8 cellular contexts compared by ENCODE assay signal in the genomic region with DNA sequence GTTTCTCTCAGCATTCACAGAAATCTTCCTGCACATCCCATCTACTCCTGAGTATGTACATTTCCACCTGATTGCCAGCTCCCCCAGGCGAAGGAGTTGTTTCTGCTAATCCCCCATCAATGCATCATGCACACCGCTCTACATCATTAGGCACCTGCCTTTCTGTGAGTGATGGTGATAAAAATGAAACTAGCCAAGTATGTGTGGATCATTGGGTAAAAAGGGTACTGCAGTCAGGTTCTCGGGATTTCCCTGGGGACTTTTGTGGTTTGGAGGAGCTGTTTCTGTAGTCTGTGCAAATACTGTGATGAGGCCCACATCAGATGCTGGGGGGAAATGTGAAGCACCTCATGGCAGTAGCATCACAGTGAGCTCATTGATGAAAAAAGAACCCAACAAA. TPM values are rescaled to one million over a fixed set of nuclear protein-coding genes. Genes with fewer than 3 reads are reported as not detected.
A peak's percentile ranks its signal among the peaks of the same experiment; 100 is the strongest.
DNase-seq lines count a peak whose midpoint lies in the region; ATAC-seq and TF ChIP-seq lines count a peak whose summit lies in the region.

No MANE protein-coding gene starts in this region.

- intact Hi-C loops in esophagus squamous epithelium (cut with DNase I), result no loop called here

- peak overlapping the region; percentile 70 for H3K4me3 Mint-ChIP-seq in activated naive CD8-positive, alpha-beta T cell treated with anti-CD3 and anti-CD28 coated beads, Interleukin-2, amount 10 ng/mL, durations not matched to agents 7 days and 5 days
- H3K4me3 Mint-ChIP-seq in stimulated activated effector memory CD8-positive, alpha-beta T cell treated with anti-CD3 and anti-CD28 coated beads, Interleukin-12 subunit alpha, Interleukin-12 subunit beta, amount 100 ng/mL, for 72 hours, result peak overlapping the region; percentile 66

- ATAC-seq in GM18858 (IDR thresholded peaks at IDR 0.05; ENCODE audit: unreplicated experiment) (peak; percentile 73), HG02884 (IDR thresholded peaks at IDR 0.05; ENCODE audit: unreplicated experiment) (peak; percentile 81)
- ATAC-seq in activated naive CD8-positive, alpha-beta T cell treated with anti-CD3 and anti-CD28 coated beads, Interleukin-2, amount 10 ng/mL, durations not matched to agents 7 days and 5 days (ENCODE audit: low read depth), result peak; percentile 75
- peak; percentile 94 for ATAC-seq in stimulated activated effector memory CD8-positive, alpha-beta T cell treated with anti-CD3 and anti-CD28 coated beads, Interleukin-12 subunit alpha, Interleukin-12 subunit beta, amount 100 ng/mL, for 72 hours

- no peaks in the 10 kb centered on the region for H3K36me3 ChIP-seq in esophagus squamous epithelium

- TF ChIP-seq CTCF in esophagus squamous epithelium (IDR thresholded peaks at IDR 0.05), result no peak

- no peak overlapping the region for H3K27ac ChIP-seq in esophagus squamous epithelium

- TF ChIP-seq POLR2A in esophagus squamous epithelium (IDR thresholded peaks at IDR 0.05), result no peak

- peaks cover 10% of the 10 kb centered on the region for H3K9me3 Mint-ChIP-seq in activated naive CD8-positive, alpha-beta T cell treated with anti-CD3 and anti-CD28 coated beads, Interleukin-2, amount 10 ng/mL, durations not matched to agents 7 days and 5 days
- no peaks in the 10 kb centered on the region for H3K9me3 Mint-ChIP-seq in stimulated activated effector memory CD8-positive, alpha-beta T cell treated with anti-CD3 and anti-CD28 coated beads, Interleukin-12 subunit alpha, Interleukin-12 subunit beta, amount 100 ng/mL, for 72 hours

- H3K4me1 Mint-ChIP-seq in activated naive CD8-positive, alpha-beta T cell treated with anti-CD3 and anti-CD28 coated beads, Interleukin-2, amount 10 ng/mL, durations not matched to agents 7 days and 5 days, result peaks cover 50% of the 10 kb centered on the region
- peaks cover 58% of the 10 kb centered on the region for H3K4me1 Mint-ChIP-seq in stimulated activated effector memory CD8-positive, alpha-beta T cell treated with anti-CD3 and anti-CD28 coated beads, Interleukin-12 subunit alpha, Interleukin-12 subunit beta, amount 100 ng/mL, for 72 hours

- H3K27me3 ChIP-seq in esophagus squamous epithelium, result no peaks in the 10 kb centered on the region

- H3K27me3 Mint-ChIP-seq in activated naive CD8-positive, alpha-beta T cell treated with anti-CD3 and anti-CD28 coated beads, Interleukin-2, amount 10 ng/mL, durations not matched to agents 7 days and 5 days, result no peaks in the 10 kb centered on the region

- H3K4me1 ChIP-seq in esophagus squamous epithelium, result peaks cover 0 to 7% (median 0%) of the 10 kb centered on the region in 3 donors

- peaks cover 38% of the 10 kb centered on the region for H3K36me3 Mint-ChIP-seq in activated naive CD8-positive, alpha-beta T cell treated with anti-CD3 and anti-CD28 coated beads, Interleukin-2, amount 10 ng/mL, durations not matched to agents 7 days and 5 days
- peaks cover 12% of the 10 kb centered on the region for H3K36me3 Mint-ChIP-seq in stimulated activated effector memory CD8-positive, alpha-beta T cell treated with anti-CD3 and anti-CD28 coated beads, Interleukin-12 subunit alpha, Interleukin-12 subunit beta, amount 100 ng/mL, for 72 hours

- WGBS in esophagus squamous epithelium, 2 donors, result 46 to 54% methylated on average over 3 of the region's 3 CpGs

- DNase-seq in NCI-H69 (lab: John Stamatoyannopoulos, UW) (peak; percentile 65), SHP77 treated with DMSO at 0.1 percent for 48 hours (lab: John Stamatoyannopoulos, UW) (no peak), HuH-7 (ENCODE audit: low spot score) (no peak), esophagus squamous epithelium (lab: John Stamatoyannopoulos, UW) (no peak)
- no peak for DNase-seq in activated naive CD8-positive, alpha-beta T cell treated with anti-CD3 and anti-CD28 coated beads, Interleukin-2, amount 10 ng/mL, durations not matched to agents 7 days and 5 days
- DNase-seq in stimulated activated effector memory CD8-positive, alpha-beta T cell treated with anti-CD3 and anti-CD28 coated beads, Interleukin-12 subunit alpha, Interleukin-12 subunit beta, amount 100 ng/mL, for 72 hours (ENCODE audit: low spot score in 2 of 2), result peak; percentile 39 to 83

- peak overlapping the region; percentile 75 for H3K27ac Mint-ChIP-seq in activated naive CD8-positive, alpha-beta T cell treated with anti-CD3 and anti-CD28 coated beads, Interleukin-2, amount 10 ng/mL, durations not matched to agents 7 days and 5 days
- peak overlapping the region; percentile 81 for H3K27ac Mint-ChIP-seq in stimulated activated effector memory CD8-positive, alpha-beta T cell treated with anti-CD3 and anti-CD28 coated beads, Interleukin-12 subunit alpha, Interleukin-12 subunit beta, amount 100 ng/mL, for 72 hours

- POLR2A ChIA-PET in activated naive CD8-positive, alpha-beta T cell treated with anti-CD3 and anti-CD28 coated beads, Interleukin-2, amount 10 ng/mL, durations not matched to agents 7 days and 5 days (lab: Charles Lee), result interaction anchor here (0.8 to 2.5 kb wide), 4 partner anchors 8 to 30 kb away, joined by 3 to 18 read pairs (median 4); a partner anchor contains a TSS

- no peak overlapping the region for H3K4me3 ChIP-seq in esophagus squamous epithelium

- H3K9me3 ChIP-seq in esophagus squamous epithelium, result peaks cover 0 to 5% (median 0%) of the 10 kb centered on the region in 3 donors

RNA-seq across cellular contexts. Expression of a gene that starts 30.4 kb away (rescaled TPM):
- 100 to 1,000 TPM; 132 to 154 TPM for total RNA-seq in activated naive CD8-positive, alpha-beta T cell treated with anti-CD3 and anti-CD28 coated beads, Interleukin-2, amount 10 ng/mL, durations not matched to agents 7 days and 5 days
- total RNA-seq in esophagus squamous epithelium, result 1 to 10 TPM; 1.5 to 3.2 (median 2.6) TPM

Comparison
In these comparisons a context has a peak if more than half of its experiments do, and no peak if none do; other contexts are left out.
1. DNase-seq: peak in NCI-H69 (single experiment) and stimulated activated effector memory CD8-positive, alpha-beta T cell treated with anti-CD3 and anti-CD28 coated beads, Interleukin-12 subunit alpha, Interleukin-12 subunit beta, amount 100 ng/mL, for 72 hours (2 of 2); none in activated naive CD8-positive, alpha-beta T cell treated with anti-CD3 and anti-CD28 coated beads, Interleukin-2, amount 10 ng/mL, durations not matched to agents 7 days and 5 days (single experiment), SHP77 treated with DMSO at 0.1 percent for 48 hours (single experiment), HuH-7 (single experiment) and esophagus squamous epithelium (single experiment).
2. RNA of a gene that starts 30.4 kb away (total RNA-seq): 132 to 154 TPM in activated naive CD8-positive, alpha-beta T cell treated with anti-CD3 and anti-CD28 coated beads, Interleukin-2, amount 10 ng/mL, durations not matched to agents 7 days and 5 days; 1.5 to 3.2 TPM in esophagus squamous epithelium; every median in the first group is over 10 times any median in the second.
3. Peak in every context shown above with its lines, with median percentiles within 50 percentile points of each other: ATAC-seq.